28 cellular contexts compared by ENCODE assay signal in genomic region chr13:41601718-41602445, GRCh38.
A peak's percentile ranks its signal among the peaks of the same experiment; 100 is the strongest.
DNase-seq lines count a peak whose midpoint lies in the region; ATAC-seq and TF ChIP-seq lines count a peak whose summit lies in the region.
"Had no signal": no experiment of that assay in that cellular context is flagged by ENCODE, and none has a peak within 500 bp of the region (broad histone marks: within the 10 kb centered on the region; RNA-seq: fewer than 3 reads in every experiment).

No MANE protein-coding gene starts in this region.

- H2AFZ ChIP-seq in fibroblast of lung (ENCODE audit: low read length) (no peak overlapping the region), hepatocyte (no peak overlapping the region)
- H2AFZ ChIP-seq: PC-9 had no signal

- H3K4me1 ChIP-seq in fibroblast of lung (ENCODE audit: control insufficient read depth, extremely low read depth, insufficient read depth, low read length) (peaks cover 2% of the 10 kb centered on the region), hepatocyte (ENCODE audit: insufficient read depth) (peaks cover 4% of the 10 kb centered on the region)
- H3K4me1 ChIP-seq: heart left ventricle had no signal

- no peak overlapping the region for H3K27ac ChIP-seq in fibroblast of lung (ENCODE audit: insufficient read depth, low read length)
- H3K27ac ChIP-seq in hepatocyte: no peak overlapping the region
- H3K27ac ChIP-seq: heart left ventricle, KMS-11, neutrophil, PC-9, sigmoid colon, upper lobe of left lung had no signal

- H3K79me2 ChIP-seq in fibroblast of lung (ENCODE audit: control insufficient read depth, insufficient read depth, low read length) (no peaks in the 10 kb centered on the region), hepatocyte (no peaks in the 10 kb centered on the region)

- TF ChIP-seq CTCF in fibroblast of lung (conservative IDR thresholded peaks at IDR 0.05 in 1 of 2, IDR thresholded peaks at IDR 0.05 in 1 of 2; ENCODE audit: low read depth in 1 of 2, low read length in 2 of 2): no peak
- no peak for TF ChIP-seq CTCF in hepatocyte (IDR thresholded peaks at IDR 0.05; ENCODE audit: poor library complexity)

- H4K20me1 ChIP-seq in fibroblast of lung (ENCODE audit: control insufficient read depth, extremely low read depth, insufficient read depth, low read length) (no peaks in the 10 kb centered on the region), hepatocyte (ENCODE audit: insufficient read depth, poor library complexity, severe bottlenecking) (no peaks in the 10 kb centered on the region)

- no peaks in the 10 kb centered on the region for H3K9me2 ChIP-seq in hepatocyte (replicated peaks; ENCODE audit: insufficient read depth)

- H3K27me3 ChIP-seq in fibroblast of lung (ENCODE audit: control insufficient read depth, insufficient read depth, low read length) (no peaks in the 10 kb centered on the region), hepatocyte (no peaks in the 10 kb centered on the region)
- H3K27me3 ChIP-seq: heart left ventricle, neutrophil, sigmoid colon, upper lobe of left lung had no signal

- ATAC-seq in HG02763 (IDR thresholded peaks at IDR 0.05; ENCODE audit: unreplicated experiment): no peak
- ATAC-seq: activated CD8-positive, alpha-beta T cell treated with anti-CD3 and anti-CD28 coated beads for 36 hours; heart left ventricle; naive thymus-derived CD4-positive, alpha-beta T cell had no signal

- H3K4me2 ChIP-seq in fibroblast of lung (ENCODE audit: extremely low read depth, insufficient read depth, low read length): no peak overlapping the region
- H3K4me2 ChIP-seq in hepatocyte: no peak overlapping the region
- H3K4me2 ChIP-seq: KMS-11, PC-9 had no signal

- H3K36me3 ChIP-seq in fibroblast of lung (ENCODE audit: control insufficient read depth, insufficient read depth, low read length) (no peaks in the 10 kb centered on the region), hepatocyte (replicated peaks; ENCODE audit: insufficient read depth, low read depth) (no peaks in the 10 kb centered on the region)
- H3K36me3 ChIP-seq: neutrophil, upper lobe of left lung had no signal

- WGBS in hepatocyte (ENCODE audit: low lambda C conversion rate, missing lambda C conversion rate): 89% methylated on average over 7 of the region's 7 CpGs

- H3K9ac ChIP-seq in fibroblast of lung (ENCODE audit: insufficient read depth, low read length): no peak overlapping the region
- H3K9ac ChIP-seq: KMS-11 had no signal

- DNase-seq in GM03348 (ENCODE audit: low spot score): peak; percentile 34
- DNase-seq in LHCN-M2 (ENCODE audit: low read depth): peak; percentile 86
- DNase-seq in fibroblast of lung (ENCODE audit: low read depth in 2 of 2): peak; percentile 33 to 54
- peak; percentile 85 for DNase-seq in stromal cell of bone marrow (ENCODE audit: low read depth)
- DNase-seq in hepatocyte (ENCODE audit: low spot score): no peak
- DNase-seq in NCI-H748 (lab: John Stamatoyannopoulos, UW; ENCODE audit: unreplicated experiment): no peak
- DNase-seq: activated CD8-positive, alpha-beta memory T cell treated with anti-CD3 and anti-CD28 coated beads, Interleukin-2, amount 50 U/mL, for 48 hours; activated CD8-positive, alpha-beta T cell treated with anti-CD3 and anti-CD28 coated beads for 36 hours; activated naive CD4-positive, alpha-beta T cell treated with anti-CD3 and anti-CD28 coated beads, Interleukin-2, amount 10 ng/mL, durations not matched to agents 7 days and 5 days; AML-193; Calu3; CD4-positive, CD25-positive, alpha-beta regulatory T cell; DMS79 treated with DMSO at 0.1 percent for 48 hours; heart left ventricle; midbrain; naive thymus-derived CD4-positive, alpha-beta T cell; NCI-H1417 treated with DMSO at 0.1 percent for 48 hours; NCI-H2029 treated with DMSO at 0.1 percent for 48 hours; NCI-H345; NCI-H69; PC-9; SHP77; sigmoid colon; stimulated activated CD4-positive, alpha-beta T cell treated with anti-CD3 and anti-CD28 coated beads, Interleukin-4, amount 100 ng/mL, for 1 hour; upper lobe of left lung had no signal

- no peaks in the 10 kb centered on the region for H3K9me3 ChIP-seq in fibroblast of lung (ENCODE audit: control insufficient read depth, insufficient read depth, low read depth, low read length)
- H3K9me3 ChIP-seq in hepatocyte (ENCODE audit: low read depth): no peaks in the 10 kb centered on the region
- H3K9me3 ChIP-seq: heart left ventricle, neutrophil, sigmoid colon, upper lobe of left lung had no signal

- H3K4me3 ChIP-seq in fibroblast of lung (replicated peaks in 1 of 4; ENCODE audit: control extremely low read depth in 1 of 4, insufficient read depth in 1 of 4, low read depth in 3 of 4, low read length in 4 of 4) (no peak overlapping the region), hepatocyte (no peak overlapping the region)
- H3K4me3 ChIP-seq: heart left ventricle, PC-9, sigmoid colon, upper lobe of left lung had no signal

Comparison
In these comparisons a context has a peak if more than half of its experiments do, and no peak if none do; other contexts are left out.
1. DNase-seq: peak in GM03348 (single experiment), LHCN-M2 (single experiment), fibroblast of lung (2 of 2) and stromal cell of bone marrow (single experiment); none in hepatocyte (single experiment) and NCI-H748 (single experiment).